20 cellular contexts compared by ENCODE assay signal in genomic region chr15:42590619-42591237, GRCh38.
"Had no signal": no experiment of that assay in that cellular context is flagged by ENCODE, and none has a peak within 500 bp of the region (broad histone marks: within the 10 kb centered on the region; RNA-seq: fewer than 3 reads in every experiment).

No MANE protein-coding gene starts in this region.

- H3K4me3 Mint-ChIP-seq: activated CD8-positive, alpha-beta T cell treated with anti-CD3 and anti-CD28 coated beads, Interleukin-2, amount 10 ng/mL, durations not matched to agents 7 days and 5 days; activated T-helper 1 cell treated with anti-CD3 and anti-CD28 coated beads, Interleukin-12 subunit alpha, Interleukin-12 subunit beta, Interleukin-2, Interleukin-4 antibody, amounts not matched to agents 30 ng/mL and 10 ng/mL and 1 ng/mL, durations not matched to agents 14 hours and 24 hours and 36 hours; T-cell; T-helper 2 cell treated with Interferon-gamma antibody and Interleukin-4, amounts not matched to agents 5 μg/mL and 100 μg/mL, for 36 hours had no signal

- H3K4me1 Mint-ChIP-seq: T-cell had no signal

- H3K9me3 ChIP-seq: adrenal gland, ascending aorta, spleen, thyroid gland, uterus had no signal

- H3K27me3 Mint-ChIP-seq: T-cell had no signal

- H3K27ac Mint-ChIP-seq: activated CD8-positive, alpha-beta T cell treated with anti-CD3 and anti-CD28 coated beads, Interleukin-2, amount 10 ng/mL, durations not matched to agents 7 days and 5 days; activated T-helper 1 cell treated with anti-CD3 and anti-CD28 coated beads, Interleukin-12 subunit alpha, Interleukin-12 subunit beta, Interleukin-2, Interleukin-4 antibody, amounts not matched to agents 30 ng/mL and 10 ng/mL and 1 ng/mL, durations not matched to agents 14 hours and 24 hours and 36 hours; T-cell; T-helper 2 cell treated with Interferon-gamma antibody and Interleukin-4, amounts not matched to agents 5 μg/mL and 100 μg/mL, for 36 hours had no signal

- H3K27ac ChIP-seq: adrenal gland, brain microvascular endothelial cell, thyroid gland, uterus, VCaP had no signal

- ATAC-seq: activated CD8-positive, alpha-beta T cell treated with anti-CD3 and anti-CD28 coated beads, Interleukin-2, amount 10 ng/mL, durations not matched to agents 7 days and 5 days; activated naive CD4-positive, alpha-beta T cell treated with anti-CD3 and anti-CD28 coated beads, Interleukin-2, amount 50 U/mL, for 72 hours; T-cell had no signal

- DNase-seq: activated CD4-positive, alpha-beta T cell treated with anti-CD3 and anti-CD28 coated beads for 1 hour; activated CD4-positive, alpha-beta T cell treated with anti-CD3 and anti-CD28 coated beads, Interleukin-2, amount 50 U/mL, for 1 hour; activated CD8-positive, alpha-beta T cell treated with anti-CD3 and anti-CD28 coated beads, Interleukin-2, amount 10 ng/mL, durations not matched to agents 7 days and 5 days; brain microvascular endothelial cell; caudate nucleus; effector CD8-positive, alpha-beta T cell; foreskin melanocyte; occipital lobe; spleen; stimulated activated CD4-positive, alpha-beta T cell treated with anti-CD3 and anti-CD28 coated beads, Interleukin-4, amount 100 ng/mL, for 1 hour; stimulated activated naive CD4-positive, alpha-beta T cell; T-cell; thyroid gland; uterus had no signal

- H3K27me3 ChIP-seq: adrenal gland, ascending aorta, brain microvascular endothelial cell, spleen, thyroid gland, uterus had no signal

- H3K4me3 ChIP-seq: adrenal gland, ascending aorta, spleen, thyroid gland, uterus had no signal

- H3K36me3 Mint-ChIP-seq: activated naive CD4-positive, alpha-beta T cell treated with anti-CD3 and anti-CD28 coated beads, Interleukin-2, amount 50 U/mL, for 72 hours; T-cell had no signal

- H3K9me3 Mint-ChIP-seq: activated naive CD4-positive, alpha-beta T cell treated with anti-CD3 and anti-CD28 coated beads, Interleukin-2, amount 50 U/mL, for 72 hours; activated T-helper 1 cell treated with anti-CD3 and anti-CD28 coated beads, Interleukin-12 subunit alpha, Interleukin-12 subunit beta, Interleukin-2, Interleukin-4 antibody, amounts not matched to agents 30 ng/mL and 10 ng/mL and 1 ng/mL, durations not matched to agents 14 hours and 24 hours and 36 hours; T-cell; T-helper 2 cell treated with Interferon-gamma antibody and Interleukin-4, amounts not matched to agents 5 μg/mL and 100 μg/mL, for 36 hours had no signal

- H3K4me1 ChIP-seq: adrenal gland had no signal

- H3K36me3 ChIP-seq: adrenal gland, brain microvascular endothelial cell, thyroid gland, uterus had no signal
